Comparison of ENCODE assay signal across 22 cellular contexts in genomic region chr1:192802406-192802805, GRCh38.
"Had no signal": no experiment of that assay in that cellular context is flagged by ENCODE, and none has a peak within 500 bp of the region (broad histone marks: within the 10 kb centered on the region; RNA-seq: fewer than 3 reads in every experiment).

No MANE protein-coding gene starts in this region.

- H3K9me3 Mint-ChIP-seq: IgD-negative memory B cell had no signal

- H3K27ac ChIP-seq: HL-60, KMS-11, SJSA1, SK-N-MC had no signal

- H3K27me3 Mint-ChIP-seq: IgD-negative memory B cell had no signal

- H3K9me3 ChIP-seq: SJSA1 had no signal

- H3K9ac ChIP-seq: KMS-11 had no signal

- DNase-seq: MM.1S, NCI-H1092 treated with DMSO at 0.1 percent for 48 hours, NCI-H1436, NCI-H187, NCI-H2029, NCI-H2081 treated with DMSO at 0.1 percent for 48 hours, NCI-H2171, NCI-H226, NCI-H446, NCI-H510A, NCI-H524 treated with DMSO at 0.1 percent for 48 hours, NCI-H69, NCI-H774, Right ventricle myocardium superior, RPMI8226, SIG-M5 had no signal

- H3K4me3 ChIP-seq: K562, SJSA1, SK-N-MC had no signal

- H3K36me3 ChIP-seq: SJSA1 had no signal

- H3K4me3 Mint-ChIP-seq: IgD-negative memory B cell had no signal

- H3K27ac Mint-ChIP-seq: IgD-negative memory B cell had no signal

- H3K27me3 ChIP-seq: SJSA1 had no signal

- H3K36me3 Mint-ChIP-seq: IgD-negative memory B cell had no signal

- H3K4me2 ChIP-seq: KMS-11 had no signal
